9 cellular contexts compared by ENCODE assay signal in the genomic region with DNA sequence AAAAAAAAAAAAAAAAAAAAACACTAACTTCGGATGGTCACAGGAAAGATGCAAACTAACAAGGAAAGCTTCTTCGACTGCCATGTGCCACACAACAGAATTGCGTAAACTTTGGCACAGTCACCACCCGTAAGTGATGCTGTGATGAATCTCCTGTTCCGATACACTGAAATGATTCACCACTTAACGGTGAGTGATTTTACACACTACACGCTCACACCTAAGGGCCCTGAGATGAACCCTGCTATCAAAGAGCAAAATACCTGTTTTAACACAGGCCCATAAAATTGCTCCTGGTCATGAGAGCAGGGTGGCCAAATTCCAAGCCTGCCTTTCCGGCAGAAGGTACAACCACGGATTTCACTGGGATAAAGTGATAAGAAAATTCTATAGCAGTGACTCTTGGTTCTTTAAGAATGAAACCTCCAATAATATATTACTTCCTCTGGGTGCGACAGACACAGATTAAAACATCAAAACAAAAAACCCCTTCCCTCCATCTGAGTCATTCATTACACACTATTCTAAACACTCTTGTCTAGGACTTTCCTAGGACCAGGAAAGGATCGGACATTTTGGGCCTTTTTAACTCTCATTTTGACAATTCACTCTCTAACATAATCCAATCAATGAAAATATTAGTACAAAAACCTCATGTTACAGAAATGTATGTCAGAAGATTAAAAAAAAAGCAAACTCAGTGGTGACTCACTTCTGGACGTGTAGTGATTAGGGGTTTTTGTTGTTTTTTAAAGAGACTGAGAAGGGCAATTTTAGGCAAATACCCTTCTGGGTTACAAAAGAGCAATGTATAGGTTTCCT.
A peak's percentile ranks its signal among the peaks of the same experiment; 100 is the strongest.
DNase-seq lines count a peak whose midpoint lies in the region; ATAC-seq and TF ChIP-seq lines count a peak whose summit lies in the region.
"Had no signal": no experiment of that assay in that cellular context is flagged by ENCODE, and none has a peak within 500 bp of the region (broad histone marks: within the 10 kb centered on the region; RNA-seq: fewer than 3 reads in every experiment).

No MANE protein-coding gene starts in this region.

- no peak overlapping the region for H3K4me3 ChIP-seq in foreskin fibroblast (ENCODE audit: low read depth in 1 of 2, low read length in 2 of 2)

- TF ChIP-seq CTCF in C4-2B (conservative IDR thresholded peaks at IDR 0.05) (no peak), foreskin fibroblast (IDR thresholded peaks at IDR 0.05; ENCODE audit: low read depth, low read length) (no peak)

- ATAC-seq in GM19397 (IDR thresholded peaks at IDR 0.05; ENCODE audit: unreplicated experiment), result peak; percentile 61
- ATAC-seq in HG03354 (IDR thresholded peaks at IDR 0.05; ENCODE audit: poor library complexity, severe bottlenecking, unreplicated experiment), result peak; percentile 72
- ATAC-seq in stimulated activated naive CD8-positive, alpha-beta T cell treated with anti-CD3 and anti-CD28 coated beads, Interleukin-15, Interleukin-2, amounts not matched to agents 100 U/mL and 50 U/mL, for 24 hours, result peak; percentile 81

- H3K27ac ChIP-seq in C4-2B, result peak overlapping the region; percentile 64
- H3K27ac ChIP-seq: HL-60 had no signal

- peak; percentile 36 to 46 for DNase-seq in activated CD4-positive, alpha-beta T cell treated with anti-CD3 and anti-CD28 coated beads, Interleukin-2, amount 50 U/mL, for 4 hours
- peak; percentile 66 to 73 for DNase-seq in foreskin fibroblast
- DNase-seq in stimulated activated naive CD8-positive, alpha-beta T cell treated with anti-CD3 and anti-CD28 coated beads, Interleukin-15, Interleukin-2, amounts not matched to agents 100 U/mL and 50 U/mL, for 24 hours, result peak; percentile 27
- DNase-seq in NCI-H524 treated with DMSO at 0.1 percent for 48 hours (lab: John Stamatoyannopoulos, UW), result no peak
- no peak for DNase-seq in foreskin melanocyte

Comparison
In these comparisons a context has a peak if more than half of its experiments do, and no peak if none do; other contexts are left out.
1. DNase-seq: peak in activated CD4-positive, alpha-beta T cell treated with anti-CD3 and anti-CD28 coated beads, Interleukin-2, amount 50 U/mL, for 4 hours (2 of 2), foreskin fibroblast (2 of 2) and stimulated activated naive CD8-positive, alpha-beta T cell treated with anti-CD3 and anti-CD28 coated beads, Interleukin-15, Interleukin-2, amounts not matched to agents 100 U/mL and 50 U/mL, for 24 hours (single experiment); none in NCI-H524 treated with DMSO at 0.1 percent for 48 hours (single experiment) and foreskin melanocyte (single experiment).
2. Peak in every context shown above with its lines, with median percentiles within 50 percentile points of each other: ATAC-seq.